ENCODE assay signal across 15 cellular contexts in the genomic region with DNA sequence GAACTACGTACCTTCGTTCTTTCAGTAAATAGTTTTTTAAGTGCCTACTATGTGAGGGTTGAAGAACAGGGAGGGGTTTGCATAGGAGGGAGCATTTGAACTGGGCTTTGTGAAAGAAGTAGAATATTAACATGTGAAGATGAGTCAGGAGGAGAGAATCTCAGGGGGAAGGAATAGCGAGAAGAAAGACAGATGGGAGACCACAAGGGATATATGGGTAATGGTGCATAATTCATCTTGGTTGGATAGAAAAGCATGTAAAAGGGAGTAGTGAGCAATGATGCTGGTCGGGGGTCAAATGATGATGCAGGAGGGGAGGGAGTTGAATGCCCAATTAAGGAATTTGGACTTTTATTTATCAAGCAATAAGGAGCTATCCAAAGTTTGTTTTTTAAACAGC.
"Had no signal": no experiment of that assay in that cellular context is flagged by ENCODE, and none has a peak within 500 bp of the region (broad histone marks: within the 10 kb centered on the region; RNA-seq: fewer than 3 reads in every experiment).

No MANE protein-coding gene starts in this region.

- DNase-seq: activated CD4-positive, alpha-beta T cell treated with anti-CD3 and anti-CD28 coated beads, Interleukin-2, amount 10 ng/mL, durations not matched to agents 24 days and 14 days; activated naive CD4-positive, alpha-beta T cell treated with anti-CD3 and anti-CD28 coated beads, Interleukin-2, amount 50 U/mL, for 16 hours; adrenal gland; dermis blood vessel endothelial cell; erythroblast; foreskin keratinocyte; heart right ventricle; mesendoderm; nephron progenitor cell; stimulated activated CD4-positive, alpha-beta T cell treated with anti-CD3 and anti-CD28 coated beads, Interleukin-4, amount 100 ng/mL, for 1 hour; stimulated activated CD8-positive, alpha-beta memory T cell treated with anti-CD3 and anti-CD28 coated beads, Interleukin-4, amount 100 ng/mL, for 48 hours; stimulated activated naive CD8-positive, alpha-beta T cell treated with anti-CD3 and anti-CD28 coated beads, Interleukin-15, Interleukin-2, amounts not matched to agents 100 U/mL and 50 U/mL, for 24 hours had no signal

- H3K4me3 Mint-ChIP-seq: activated CD4-positive, alpha-beta T cell treated with anti-CD3 and anti-CD28 coated beads, Interleukin-2, amount 10 ng/mL, durations not matched to agents 24 days and 14 days; brain; nephron progenitor cell; WTC11 had no signal

- H3K4me1 ChIP-seq: adrenal gland, foreskin keratinocyte had no signal

- H3K27ac ChIP-seq: adrenal gland, foreskin keratinocyte, heart right ventricle, thoracic aorta had no signal

- H3K27ac Mint-ChIP-seq: activated CD4-positive, alpha-beta T cell treated with anti-CD3 and anti-CD28 coated beads, Interleukin-2, amount 10 ng/mL, durations not matched to agents 24 days and 14 days; nephron progenitor cell; WTC11 had no signal

- H3K9me3 Mint-ChIP-seq: nephron progenitor cell, WTC11 had no signal

- H3K9me3 ChIP-seq: adrenal gland, thoracic aorta had no signal

- H3K4me3 ChIP-seq: adrenal gland, heart right ventricle, thoracic aorta had no signal

- H3K27me3 Mint-ChIP-seq: activated CD4-positive, alpha-beta T cell treated with anti-CD3 and anti-CD28 coated beads, Interleukin-2, amount 10 ng/mL, durations not matched to agents 24 days and 14 days; brain had no signal

- ATAC-seq: foreskin keratinocyte; stimulated activated naive CD8-positive, alpha-beta T cell treated with anti-CD3 and anti-CD28 coated beads, Interleukin-15, Interleukin-2, amounts not matched to agents 100 U/mL and 50 U/mL, for 24 hours; WTC11 had no signal

- H3K4me1 Mint-ChIP-seq: WTC11 had no signal

- H3K36me3 ChIP-seq: adrenal gland, thoracic aorta had no signal

- H3K27me3 ChIP-seq: adrenal gland, foreskin keratinocyte had no signal
